In genomic region chr1:163187849-163188248, GRCh38 we compare ENCODE assay signal across 21 cellular contexts. TPM values are rescaled to one million over a fixed set of nuclear protein-coding genes. Genes with fewer than 3 reads are reported as not detected.
DNase-seq lines count a peak whose midpoint lies in the region; ATAC-seq and TF ChIP-seq lines count a peak whose summit lies in the region.
"Had no signal": no experiment of that assay in that cellular context is flagged by ENCODE, and none has a peak within 500 bp of the region (broad histone marks: within the 10 kb centered on the region; RNA-seq: fewer than 3 reads in every experiment).

No MANE protein-coding gene starts in this region.

- no peaks in the 10 kb centered on the region for H3K79me2 ChIP-seq in mesendoderm (ENCODE audit: control insufficient read depth, insufficient read depth, low read length)

- no peak overlapping the region for H3K23ac ChIP-seq in mesendoderm (ENCODE audit: low read length)

- H3K18ac ChIP-seq in mesendoderm (ENCODE audit: low read length) = no peak overlapping the region

- no peak overlapping the region for H3K9ac ChIP-seq in mesendoderm (ENCODE audit: low read length)
- H3K9ac ChIP-seq: BLaER1 had no signal

- H3K27ac Mint-ChIP-seq in activated CD4-positive, alpha-beta memory T cell treated with anti-CD3 and anti-CD28 coated beads, Interleukin-2, amount 10 ng/mL, durations not matched to agents 7 days and 5 days = no peak overlapping the region
- H3K27ac Mint-ChIP-seq: CD14-positive monocyte; CD4-positive, alpha-beta memory T cell; HFFc6 had no signal

- H4K8ac ChIP-seq in mesendoderm (ENCODE audit: low read depth, low read length) = no peak overlapping the region

- no peak overlapping the region for H2BK120ac ChIP-seq in mesendoderm (ENCODE audit: low read depth, low read length)

- no peaks in the 10 kb centered on the region for H3K9me3 ChIP-seq in cardiac muscle cell (ENCODE audit: low read depth)
- H3K9me3 ChIP-seq in ascending aorta = no peaks in the 10 kb centered on the region
- H3K9me3 ChIP-seq in tibial artery = no peaks in the 10 kb centered on the region
- no peaks in the 10 kb centered on the region for H3K9me3 ChIP-seq in mucosa of descending colon
- H3K9me3 ChIP-seq: A549, BLaER1 had no signal

- no peak overlapping the region for H2BK15ac ChIP-seq in mesendoderm (replicated peaks; ENCODE audit: low read depth)

- no peak overlapping the region for H3K4me2 ChIP-seq in mesendoderm (ENCODE audit: low read length)
- H3K4me2 ChIP-seq: A549, BLaER1 had no signal

- H3K36me3 ChIP-seq in cardiac muscle cell = no peaks in the 10 kb centered on the region
- peaks cover 4 to 11% of the 10 kb centered on the region in 2 donors for H3K36me3 ChIP-seq in ascending aorta
- H3K36me3 ChIP-seq in mesendoderm (ENCODE audit: control insufficient read depth, insufficient read depth, low read length) = no peaks in the 10 kb centered on the region
- H3K36me3 ChIP-seq in tibial artery = peaks cover 0 to 5% (median 0%) of the 10 kb centered on the region in 3 donors
- no peaks in the 10 kb centered on the region for H3K36me3 ChIP-seq in mucosa of descending colon (ENCODE audit: low read depth)
- H3K36me3 ChIP-seq: BLaER1 had no signal

- TF ChIP-seq CTCF in cardiac muscle cell (IDR thresholded peaks at IDR 0.05; ENCODE audit: low read depth, low read length) = no peak
- TF ChIP-seq CTCF in ascending aorta (IDR thresholded peaks at IDR 0.05) = no peak
- no peak for TF ChIP-seq CTCF in tibial artery (IDR thresholded peaks at IDR 0.05)
- no peak for TF ChIP-seq CTCF in mucosa of descending colon (IDR thresholded peaks at IDR 0.05)

- DNase-seq in cardiac muscle cell (ENCODE audit: low read depth in 1 of 2, low spot score in 1 of 2) = no peak
- no peak for DNase-seq in Right ventricle myocardium inferior (ENCODE audit: missing footprints)
- DNase-seq in ascending aorta (ENCODE audit: low spot score in 2 of 2) = no peak
- no peak for DNase-seq in mesendoderm
- no peak for DNase-seq in tibial artery
- no peak for DNase-seq in mucosa of descending colon
- DNase-seq in activated CD4-positive, alpha-beta memory T cell treated with anti-CD3 and anti-CD28 coated beads, Interleukin-2, amount 10 ng/mL, durations not matched to agents 7 days and 5 days = no peak
- no peak for DNase-seq in activated CD4-positive, alpha-beta T cell treated with anti-CD3 and anti-CD28 coated beads, Interleukin-2, amount 50 U/mL, for 4 hours
- DNase-seq: AML-193; CD4-positive, alpha-beta memory T cell; DMS153; DMS79; GF-D8; GOT3; H7; HFFc6 had no signal

- H3K27ac ChIP-seq in cardiac muscle cell (peak overlapping the region; percentile 24), ascending aorta (peak overlapping the region; percentile 65 to 70), mesendoderm (ENCODE audit: low read depth, low read length) (no peak overlapping the region), tibial artery (peak overlapping the region; percentile 48 to 62)
- H3K27ac ChIP-seq: 22Rv1, A549, BLaER1 had no signal

- no peak overlapping the region for H3K4ac ChIP-seq in mesendoderm (ENCODE audit: low read depth, low read length)

- peaks cover 2% of the 10 kb centered on the region for H3K27me3 Mint-ChIP-seq in activated CD4-positive, alpha-beta memory T cell treated with anti-CD3 and anti-CD28 coated beads, Interleukin-2, amount 10 ng/mL, durations not matched to agents 7 days and 5 days

- H3K27me3 ChIP-seq in cardiac muscle cell = no peaks in the 10 kb centered on the region
- H3K27me3 ChIP-seq in ascending aorta = no peaks in the 10 kb centered on the region
- H3K27me3 ChIP-seq in mesendoderm (ENCODE audit: insufficient read depth, low read length, poor library complexity) = no peaks in the 10 kb centered on the region
- H3K27me3 ChIP-seq in tibial artery = no peaks in the 10 kb centered on the region
- H3K27me3 ChIP-seq: BLaER1 had no signal

- CTCF ChIA-PET in activated CD4-positive, alpha-beta memory T cell treated with anti-CD3 and anti-CD28 coated beads, Interleukin-2, amount 10 ng/mL, durations not matched to agents 7 days and 5 days (lab: Charles Lee) = no interaction called here

- no peaks in the 10 kb centered on the region for H3K4me1 Mint-ChIP-seq in activated CD4-positive, alpha-beta memory T cell treated with anti-CD3 and anti-CD28 coated beads, Interleukin-2, amount 10 ng/mL, durations not matched to agents 7 days and 5 days
- H3K4me1 Mint-ChIP-seq: CD14-positive monocyte; CD4-positive, alpha-beta memory T cell had no signal

- intact Hi-C loops in Right ventricle myocardium inferior (cut with DNase I) = no loop called here
- intact Hi-C loops in ascending aorta (cut with DNase I) = no loop called here
- intact Hi-C loops in tibial artery (cut with DNase I; ENCODE audit: low total_unique reads) = no loop called here
- intact Hi-C loops in mucosa of descending colon (cut with DNase I, micrococcal nuclease) = no loop called here

- no peak overlapping the region for H2BK5ac ChIP-seq in mesendoderm (ENCODE audit: low read length)

- no peak overlapping the region for H3K4me3 ChIP-seq in cardiac muscle cell
- H3K4me3 ChIP-seq in ascending aorta = peak overlapping the region; percentile 1 to 12
- H3K4me3 ChIP-seq in mesendoderm (ENCODE audit: low read length) = no peak overlapping the region
- no peak overlapping the region for H3K4me3 ChIP-seq in tibial artery
- no peak overlapping the region for H3K4me3 ChIP-seq in mucosa of descending colon
- H3K4me3 ChIP-seq: A549, BLaER1 had no signal

- no peak overlapping the region for H3K4me3 Mint-ChIP-seq in activated CD4-positive, alpha-beta memory T cell treated with anti-CD3 and anti-CD28 coated beads, Interleukin-2, amount 10 ng/mL, durations not matched to agents 7 days and 5 days
- H3K4me3 Mint-ChIP-seq: CD14-positive monocyte; CD4-positive, alpha-beta memory T cell; HFFc6 had no signal

- no peak overlapping the region for H4K5ac ChIP-seq in mesendoderm (ENCODE audit: low read length)

- ATAC-seq in Right ventricle myocardium inferior (no peak), mucosa of descending colon (no peak)
- ATAC-seq: A549, HCT116 had no signal

- H2AK5ac ChIP-seq in mesendoderm (ENCODE audit: low read length) = no peak overlapping the region

- H3K36me3 Mint-ChIP-seq in activated CD4-positive, alpha-beta memory T cell treated with anti-CD3 and anti-CD28 coated beads, Interleukin-2, amount 10 ng/mL, durations not matched to agents 7 days and 5 days (ENCODE audit: low read depth) = no peaks in the 10 kb centered on the region
- H3K36me3 Mint-ChIP-seq: CD14-positive monocyte had no signal

- WGBS in mesendoderm (ENCODE audit: extremely low coverage, insufficient coverage, low lambda C conversion rate) = no CpG with 5 or more reads among the region's 6 CpGs

- POLR2A ChIA-PET in activated CD4-positive, alpha-beta memory T cell treated with anti-CD3 and anti-CD28 coated beads, Interleukin-2, amount 10 ng/mL, durations not matched to agents 7 days and 5 days (lab: Charles Lee) = interaction anchor here (1.1 kb wide), 1 partner anchor 11 kb away, joined by 3 read pairs; no protein-coding TSS in a partner anchor

- H3K9me3 Mint-ChIP-seq in activated CD4-positive, alpha-beta memory T cell treated with anti-CD3 and anti-CD28 coated beads, Interleukin-2, amount 10 ng/mL, durations not matched to agents 7 days and 5 days = no peaks in the 10 kb centered on the region
- H3K9me3 Mint-ChIP-seq: HFFc6 had no signal

- peak overlapping the region; percentile 10 for H3K56ac ChIP-seq in mesendoderm (ENCODE audit: low read length)

- no peaks in the 10 kb centered on the region for H3K79me1 ChIP-seq in mesendoderm (ENCODE audit: low read length)

- H3K4me1 ChIP-seq in cardiac muscle cell (ENCODE audit: low read depth) (peaks cover 13% of the 10 kb centered on the region), ascending aorta (peaks cover 8 to 61% of the 10 kb centered on the region in 2 donors), mesendoderm (ENCODE audit: control insufficient read depth, low read depth, low read length) (peaks cover 2% of the 10 kb centered on the region), tibial artery (peaks cover 0 to 93% (median 18%) of the 10 kb centered on the region in 4 donors), mucosa of descending colon (ENCODE audit: low read depth) (no peaks in the 10 kb centered on the region)
- H3K4me1 ChIP-seq: A549, BLaER1 had no signal

RNA-seq across cellular contexts. Expression of gene RGS5, which starts 14.9 kb away (rescaled TPM):
- total RNA-seq in cardiac muscle cell = 245 and 361 TPM in 2 replicates
- polyA plus RNA-seq in cardiac muscle cell = 178 and 224 TPM in 2 replicates
- 246 TPM for total RNA-seq in Right ventricle myocardium inferior
- total RNA-seq in ascending aorta = 732 TPM
- 82.0 TPM for polyA plus RNA-seq in mesendoderm (2013, experiment 1 of 2)
- polyA plus RNA-seq in mesendoderm (2013, experiment 2 of 2) = 76.3 TPM
- 100 to 1,000 TPM in 1 of 3 donors, 10 to 100 TPM in 2; 22.0 to 156 (median 23.4) TPM for total RNA-seq in mucosa of descending colon
- 1 to 10 TPM; 2.1 to 3.7 TPM for total RNA-seq in activated CD4-positive, alpha-beta memory T cell treated with anti-CD3 and anti-CD28 coated beads, Interleukin-2, amount 10 ng/mL, durations not matched to agents 7 days and 5 days
- polyA plus RNA-seq: CD14-positive monocyte had no signal

Comparison
In these comparisons a context has a peak if more than half of its experiments do, and no peak if none do; other contexts are left out.
1. H3K4me3 ChIP-seq: peak in ascending aorta (2 of 2); none in cardiac muscle cell (single experiment), mesendoderm (single experiment), tibial artery (0 of 2) and mucosa of descending colon (single experiment).
2. RNA of gene RGS5, which starts 14.9 kb away (total RNA-seq): 732 TPM in ascending aorta (single experiment), 246 TPM in Right ventricle myocardium inferior (single experiment), 245 to 361 TPM in cardiac muscle cell and 22.0 to 156 TPM in mucosa of descending colon; 2.1 to 3.7 TPM in activated CD4-positive, alpha-beta memory T cell treated with anti-CD3 and anti-CD28 coated beads, Interleukin-2, amount 10 ng/mL, durations not matched to agents 7 days and 5 days; every median in the first group is over 4 times any median in the second.